In the genomic region with DNA sequence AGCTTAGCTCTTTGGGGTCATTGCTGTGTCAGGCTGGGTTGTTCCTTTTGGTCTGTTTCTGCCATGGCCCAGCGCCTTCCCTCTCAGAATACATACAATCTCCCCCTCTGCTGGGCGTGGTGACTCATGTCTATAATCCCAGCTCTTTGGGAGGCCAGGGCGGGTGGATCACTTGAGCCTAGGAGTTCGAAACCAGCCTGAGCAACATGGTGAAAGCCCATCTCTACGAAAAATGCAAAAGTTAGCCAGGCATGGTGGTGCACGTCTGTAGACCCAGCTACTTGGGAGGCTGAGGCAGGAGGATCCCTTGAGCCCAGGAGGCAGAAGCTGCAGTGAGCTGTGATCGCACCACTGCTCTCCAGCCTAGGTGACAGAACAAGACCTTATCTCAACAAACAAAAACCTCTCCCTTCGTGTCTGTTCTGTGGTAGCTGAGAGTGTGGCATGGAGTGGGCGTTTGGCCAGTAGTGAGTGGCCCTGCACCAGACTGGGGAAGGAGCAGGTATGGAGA, we compare ENCODE assay signal across 9 cellular contexts. TPM values are rescaled to one million over a fixed set of nuclear protein-coding genes. Genes with fewer than 3 reads are reported as not detected.
DNase-seq lines count a peak whose midpoint lies in the region; ATAC-seq and TF ChIP-seq lines count a peak whose summit lies in the region.
"Had no signal": no experiment of that assay in that cellular context is flagged by ENCODE, and none has a peak within 500 bp of the region (broad histone marks: within the 10 kb centered on the region; RNA-seq: fewer than 3 reads in every experiment).

No MANE protein-coding gene starts in this region.

- peaks cover 5% of the 10 kb centered on the region for H3K4me1 Mint-ChIP-seq in CD14-positive monocyte

- TF ChIP-seq CTCF in CD14-positive monocyte (IDR thresholded peaks at IDR 0.05) (no peak), RWPE1 (conservative IDR thresholded peaks at IDR 0.05; ENCODE audit: low read depth) (no peak), hepatocyte (IDR thresholded peaks at IDR 0.05; ENCODE audit: poor library complexity) (no peak)

- WGBS in hepatocyte (ENCODE audit: low lambda C conversion rate, missing lambda C conversion rate) = 83% methylated on average over 9 of the region's 9 CpGs

- POLR2A ChIA-PET in RWPE1 (lab: Yijun Ruan, JAX; ENCODE audit: low non-redundant PET) = no interaction called here

- H3K9me3 ChIP-seq in hepatocyte (ENCODE audit: low read depth) = no peaks in the 10 kb centered on the region

- H3K4me2 ChIP-seq in hepatocyte = no peak overlapping the region

- H3K27me3 ChIP-seq in hepatocyte = no peaks in the 10 kb centered on the region

- CTCF ChIA-PET in RWPE1 (lab: Yijun Ruan, JAX) = interaction anchor here (0.6 to 0.9 kb wide), 7 partner anchors 14 to 200 kb away, joined by 3 to 7 read pairs (median 3); no protein-coding TSS in a partner anchor

- DNase-seq in CD14-positive monocyte (ENCODE audit: low spot score) = no peak
- no peak for DNase-seq in RWPE1 (ENCODE audit: low spot score)
- no peak for DNase-seq in hepatocyte (ENCODE audit: low spot score)
- DNase-seq in T-helper 9 cell = no peak
- DNase-seq in COR-L47 (lab: John Stamatoyannopoulos, UW) = no peak

- no peaks in the 10 kb centered on the region for H4K20me1 ChIP-seq in hepatocyte (ENCODE audit: insufficient read depth, poor library complexity, severe bottlenecking)

- no peaks in the 10 kb centered on the region for H3K79me2 ChIP-seq in hepatocyte

- no peaks in the 10 kb centered on the region for H3K4me1 ChIP-seq in hepatocyte (ENCODE audit: insufficient read depth)

- no peak overlapping the region for H3K4me3 ChIP-seq in hepatocyte

- no peaks in the 10 kb centered on the region for H3K36me3 ChIP-seq in hepatocyte (replicated peaks; ENCODE audit: insufficient read depth, low read depth)

- H3K27ac ChIP-seq in RWPE1 (peak overlapping the region; percentile 38; the same call in 1 of the 2 replicates), hepatocyte (peak overlapping the region; percentile 78)

- peaks cover 0 to 2% (median 0%) of the 10 kb centered on the region in 3 donors for H3K27me3 Mint-ChIP-seq in CD14-positive monocyte (ENCODE audit: low read depth in 3 of 3)

- H3K9me3 Mint-ChIP-seq in CD14-positive monocyte = no peaks in the 10 kb centered on the region

- H3K4me3 Mint-ChIP-seq in CD14-positive monocyte = no peak overlapping the region

- intact Hi-C loops in CD14-positive monocyte (cut with micrococcal nuclease) = loop anchor here (2.0 kb wide), 1 partner anchor 61 kb away; no protein-coding TSS in a partner anchor

- H3K27ac Mint-ChIP-seq in CD14-positive monocyte = peak overlapping the region; percentile 33 to 91 (median 82)

- H3K9me2 ChIP-seq in hepatocyte (replicated peaks; ENCODE audit: insufficient read depth) = no peaks in the 10 kb centered on the region

- ATAC-seq in GM19397 (IDR thresholded peaks at IDR 0.05; ENCODE audit: unreplicated experiment) (peak; percentile 24), HG02610 (IDR thresholded peaks at IDR 0.05; ENCODE audit: unreplicated experiment) (no peak), HG02973 (IDR thresholded peaks at IDR 0.05; ENCODE audit: unreplicated experiment) (no peak)

- no peak overlapping the region for H2AFZ ChIP-seq in hepatocyte

- H3K36me3 Mint-ChIP-seq in CD14-positive monocyte = peaks cover 62 to 76% of the 10 kb centered on the region in 2 donors

RNA-seq across cellular contexts. Expression of a gene that starts 35.7 kb away (rescaled TPM):
- under 1 TPM; 0.67 to 0.90 TPM for polyA plus RNA-seq in CD14-positive monocyte
- total RNA-seq in hepatocyte = 13.4 and 19.2 TPM in 2 replicates
- 28.8 and 35.3 TPM in 2 replicates for polyA plus RNA-seq in hepatocyte

RNA-seq across cellular contexts. Expression of a gene that starts 46.7 kb away (rescaled TPM):
- polyA plus RNA-seq in CD14-positive monocyte = 10 to 100 TPM; 17.9 to 18.8 TPM
- total RNA-seq in hepatocyte = 87.9 and 88.4 TPM in 2 replicates
- polyA plus RNA-seq in hepatocyte = 17.5 and 19.9 TPM in 2 replicates

RNA-seq across cellular contexts. Expression of a gene that starts 56.2 kb away (rescaled TPM):
- polyA plus RNA-seq in CD14-positive monocyte = not detected
- 0.36 and 1.7 TPM in 2 replicates for total RNA-seq in hepatocyte
- polyA plus RNA-seq in hepatocyte = 6.2 and 7.3 TPM in 2 replicates
- total RNA-seq: Right ventricle myocardium inferior had no signal

Comparison
In these comparisons a context has a peak if more than half of its experiments do, and no peak if none do; other contexts are left out.
1. RNA of a gene that starts 35.7 kb away (polyA plus RNA-seq): 28.8 to 35.3 TPM in hepatocyte; 0.67 to 0.90 TPM in CD14-positive monocyte; every median in the first group is over 10 times any median in the second.